In genomic region chr12:3881208-3881980, GRCh38 we compare ENCODE assay signal across 18 cellular contexts. TPM values are rescaled to one million over a fixed set of nuclear protein-coding genes. Genes with fewer than 3 reads are reported as not detected.
DNase-seq lines count a peak whose midpoint lies in the region; ATAC-seq and TF ChIP-seq lines count a peak whose summit lies in the region.
"Had no signal": no experiment of that assay in that cellular context is flagged by ENCODE, and none has a peak within 500 bp of the region (broad histone marks: within the 10 kb centered on the region; RNA-seq: fewer than 3 reads in every experiment).

No MANE protein-coding gene starts in this region.

- H3K9me3 ChIP-seq in NT2/D1 (ENCODE audit: insufficient read depth, low read length) (peaks cover 10% of the 10 kb centered on the region), mammary epithelial cell (replicated peaks; ENCODE audit: insufficient read depth, low read length) (no peaks in the 10 kb centered on the region)
- H3K9me3 ChIP-seq: SJSA1 had no signal

- DNase-seq in GM23338 (ENCODE audit: low spot score) (peak; percentile 25), NT2/D1 (ENCODE audit: low read depth, low spot score) (peak; percentile 51), iPS-NIHi7 (ENCODE audit: extremely low spot score) (peak; percentile 26), retina (peak; percentile 46), mammary epithelial cell (no peak), AML-193 (lab: John Stamatoyannopoulos, UW) (no peak), occipital lobe (lab: John Stamatoyannopoulos, UW) (no peak)
- DNase-seq: GDM1, NCI-H1092, NCI-H1436 treated with DMSO at 0.1 percent for 48 hours, NCI-H2029 treated with DMSO at 0.1 percent for 48 hours, NCI-H524 treated with DMSO at 0.1 percent for 48 hours, OCI-M1 had no signal

- peaks cover 5% of the 10 kb centered on the region; the same call in 2 of the 3 replicates for H3K9me3 Mint-ChIP-seq in GM23338

- no peak overlapping the region for H3K4me2 ChIP-seq in GM23338
- no peak overlapping the region for H3K4me2 ChIP-seq in mammary epithelial cell (ENCODE audit: insufficient read depth, low read depth, low read length)

- no peaks in the 10 kb centered on the region for H3K36me3 ChIP-seq in GM23338 (ENCODE audit: insufficient read depth)
- no peaks in the 10 kb centered on the region for H3K36me3 ChIP-seq in NT2/D1 (ENCODE audit: insufficient read depth, insufficient read length, low read length)
- no peaks in the 10 kb centered on the region for H3K36me3 ChIP-seq in mammary epithelial cell (ENCODE audit: insufficient read depth, low read length)
- H3K36me3 ChIP-seq: SJSA1 had no signal

- peaks cover 4% of the 10 kb centered on the region for H3K27me3 Mint-ChIP-seq in GM23338 (ENCODE audit: insufficient read depth, low read depth, poor library complexity)

- peak overlapping the region; percentile 80; the same call in 1 of the 2 replicates for H2AFZ ChIP-seq in GM23338
- H2AFZ ChIP-seq in mammary epithelial cell (ENCODE audit: low read depth, low read length), result no peak overlapping the region

- CTCF ChIA-PET in mammary epithelial cell (lab: Charles Lee; ENCODE audit: low non-redundant PET), result no interaction called here

- BruUV-seq in mammary epithelial cell (replicated peaks; lab: Mats Ljungman, UMichigan), result no TSS peak

- H3K4me3 ChIP-seq in GM23338 (no peak overlapping the region), NT2/D1 (ENCODE audit: insufficient read length, low read depth) (no peak overlapping the region), mammary epithelial cell (replicated peaks in 1 of 3; ENCODE audit: insufficient read depth in 1 of 3, low read depth in 2 of 3, low read length in 3 of 3) (no peak overlapping the region)
- H3K4me3 ChIP-seq: K562, SJSA1 had no signal

- dilution Hi-C loops in mammary epithelial cell (cut with HindIII; ENCODE audit: low sequenced_read_pairs), result no loop called here

- H3K4me1 ChIP-seq in GM23338 (ENCODE audit: insufficient read depth) (peaks cover 11% of the 10 kb centered on the region; the same call in 1 of the 2 replicates), NT2/D1 (ENCODE audit: insufficient read depth, insufficient read length) (no peaks in the 10 kb centered on the region), mammary epithelial cell (ENCODE audit: insufficient read depth, low read length) (peaks cover 5% of the 10 kb centered on the region)

- ATAC-seq in GM23338, result no peak
- ATAC-seq: HepG2, K562 had no signal

- H4K20me1 ChIP-seq in GM23338 (replicated peaks; ENCODE audit: insufficient read depth) (no peaks in the 10 kb centered on the region), mammary epithelial cell (ENCODE audit: insufficient read depth, low read length) (no peaks in the 10 kb centered on the region)

- no peaks in the 10 kb centered on the region for H3F3A ChIP-seq in GM23338 (replicated peaks; ENCODE audit: low read depth)

- in situ Hi-C loops in mammary epithelial cell (cut with MboI; ENCODE audit: low sequenced_read_pairs in 2 of 2), result loop anchor here (10.0 to 25.0 kb wide), 4 partner anchors 156 to 656 kb away; partner anchors contain the start of gene RAD51AP1 (in 1 of the 2)

- TF ChIP-seq CTCF in GM23338 (conservative IDR thresholded peaks at IDR 0.05; ENCODE audit: low read depth in 2 of 2) (no peak), mammary epithelial cell (conservative IDR thresholded peaks at IDR 0.05 in 1 of 2, IDR thresholded peaks at IDR 0.05 in 1 of 2; ENCODE audit: extremely low read depth in 1 of 2, insufficient read depth in 1 of 2, low read depth in 1 of 2, low read length in 2 of 2) (no peak)

- H3K27ac Mint-ChIP-seq in GM23338, result no peak overlapping the region
- H3K27ac Mint-ChIP-seq: B cell, CD14-positive monocyte had no signal

- H3K4me3 Mint-ChIP-seq in GM23338, result no peak overlapping the region
- H3K4me3 Mint-ChIP-seq: B cell, CD14-positive monocyte had no signal

- H3K9ac ChIP-seq in NT2/D1 (ENCODE audit: insufficient read length, low read depth) (no peak overlapping the region), mammary epithelial cell (ENCODE audit: insufficient read depth, low read length) (no peak overlapping the region)

- H3K9me2 ChIP-seq in GM23338 (ENCODE audit: insufficient read depth), result no peaks in the 10 kb centered on the region

- H3K27ac ChIP-seq in GM23338 (ENCODE audit: low read depth), result no peak overlapping the region
- H3K27ac ChIP-seq in mammary epithelial cell (ENCODE audit: insufficient read depth, low read depth, low read length), result no peak overlapping the region
- H3K27ac ChIP-seq: SJSA1 had no signal

- no peaks in the 10 kb centered on the region for H3K79me2 ChIP-seq in GM23338 (replicated peaks; ENCODE audit: insufficient read depth)
- H3K79me2 ChIP-seq in mammary epithelial cell (ENCODE audit: insufficient read depth, low read length), result no peaks in the 10 kb centered on the region

- H3K36me3 Mint-ChIP-seq in GM23338 (ENCODE audit: low read depth), result no peaks in the 10 kb centered on the region
- H3K36me3 Mint-ChIP-seq: CD14-positive monocyte had no signal

- intact Hi-C loops in mammary epithelial cell (cut with micrococcal nuclease), result no loop called here

- 77% methylated on average over 13 of the region's 13 CpGs for WGBS in mammary epithelial cell (ENCODE audit: low coverage, missing lambda C conversion rate)

- H3K4me1 Mint-ChIP-seq in GM23338, result peaks cover 7% of the 10 kb centered on the region

- H3K27me3 ChIP-seq in GM23338 (ENCODE audit: insufficient read depth) (no peaks in the 10 kb centered on the region), NT2/D1 (ENCODE audit: insufficient read depth, insufficient read length) (no peaks in the 10 kb centered on the region), mammary epithelial cell (ENCODE audit: insufficient read depth, low read length) (peaks cover 3% of the 10 kb centered on the region)

TF ChIP-seq in GM23338, 12 proteins besides CTCF, POLR2A, EP300 and RAD21 (continues in another document):
- TF ChIP-seq STAT1 (IDR thresholded peaks at IDR 0.05; ENCODE audit: unreplicated experiment) (no peak), POLR2AphosphoS5 (IDR thresholded peaks at IDR 0.05; ENCODE audit: low read depth) (no peak), ETS1 (IDR thresholded peaks at IDR 0.05) (no peak), REST (IDR thresholded peaks at IDR 0.05; ENCODE audit: unreplicated experiment) (no peak), EZH2phosphoT487 (IDR thresholded peaks at IDR 0.05; ENCODE audit: unreplicated experiment) (no peak), CREB1 (CRISPR knock-in tag; IDR thresholded peaks at IDR 0.05; ENCODE audit: low read depth) (no peak)

RNA-seq across cellular contexts. Expression of gene PARP11, which starts 8.2 kb away (rescaled TPM):
- 10.8 and 11.5 TPM in 2 replicates for total RNA-seq in GM23338 (2014; rRNA removed; shearing (Covaris generic))
- polyA plus RNA-seq in GM23338 (2016; fragmentation: Nextera tagmentation; extraction: Ambion mirVana), result 3.4 and 4.8 TPM in 2 replicates
- 10 to 100 TPM in 1 of 2 donors, 1 to 10 TPM in 1; 8.5 to 10.6 TPM for total RNA-seq in mammary epithelial cell
- 3.6 TPM for polyA plus RNA-seq in mammary epithelial cell
- 1.1 TPM for polyA minus RNA-seq in mammary epithelial cell
- total RNA-seq in occipital lobe, result 17.5 TPM

Comparison
In these comparisons a context has a peak if more than half of its experiments do, and no peak if none do; other contexts are left out.
1. DNase-seq: peak in GM23338 (single experiment), NT2/D1 (single experiment), iPS-NIHi7 (single experiment) and retina (single experiment); none in mammary epithelial cell (single experiment), AML-193 (0 of 2) and occipital lobe (single experiment).